Comparison of ENCODE assay signal across 17 cellular contexts in the genomic region with DNA sequence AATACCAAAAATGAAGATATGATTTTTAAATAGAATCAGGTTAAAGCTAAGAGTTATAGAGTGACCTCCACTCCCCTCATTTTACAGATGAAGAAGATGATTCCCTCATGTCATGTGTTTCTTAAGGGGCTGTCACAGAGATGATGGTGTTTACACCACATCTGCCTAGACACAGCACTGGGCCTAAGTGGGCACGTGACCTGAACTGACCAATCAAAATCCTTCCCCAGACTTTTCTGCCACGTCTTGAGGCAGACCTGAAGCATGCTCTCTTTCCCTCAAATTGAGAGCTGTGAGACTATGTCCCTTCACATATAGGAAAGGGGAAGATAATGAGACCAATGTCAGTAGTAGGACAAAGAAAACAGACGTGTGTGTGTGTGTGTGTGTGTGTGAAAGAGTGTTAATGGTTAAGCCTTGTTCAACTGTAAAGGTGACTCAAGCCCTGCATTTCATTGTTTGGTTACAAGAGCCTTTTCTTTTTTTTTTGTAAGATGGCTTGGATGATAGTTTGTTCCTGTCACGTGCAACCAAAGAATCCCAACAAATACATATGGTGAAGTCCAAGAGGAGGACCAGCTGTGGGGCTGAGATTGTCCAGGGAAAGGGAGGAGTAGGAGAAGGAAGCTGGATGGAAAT.
DNase-seq lines count a peak whose midpoint lies in the region; ATAC-seq, FAIRE-seq and TF ChIP-seq lines count a peak whose summit lies in the region.
"Had no signal": no experiment of that assay in that cellular context is flagged by ENCODE, and none has a peak within 500 bp of the region (broad histone marks: within the 10 kb centered on the region; RNA-seq: fewer than 3 reads in every experiment).

No MANE protein-coding gene starts in this region.

- H3K9me3 Mint-ChIP-seq in natural killer cell = peaks cover 0 to 2% of the 10 kb centered on the region in 2 donors
- H3K9me3 Mint-ChIP-seq in natural killer cell treated with Interleukin-12 subunit alpha and Interleukin-12 subunit beta and Interleukin-15 and Interleukin-18, amount 100 ng/mL, for 72 hours = peaks cover 2% of the 10 kb centered on the region

- H3K36me3 ChIP-seq in hepatocyte (replicated peaks; ENCODE audit: insufficient read depth, low read depth) = no peaks in the 10 kb centered on the region
- H3K36me3 ChIP-seq: MG63 had no signal

- H3K4me1 ChIP-seq in hepatocyte (ENCODE audit: insufficient read depth) = peaks cover 9% of the 10 kb centered on the region

- no peak overlapping the region for H3K4me3 ChIP-seq in hepatocyte
- H3K4me3 ChIP-seq: MG63 had no signal

- no peak overlapping the region for H2AFZ ChIP-seq in hepatocyte

- ATAC-seq in natural killer cell = no peak
- no peak for ATAC-seq in natural killer cell treated with Interleukin-12 subunit alpha and Interleukin-12 subunit beta and Interleukin-15 and Interleukin-18, amount 100 ng/mL, for 72 hours

- no peaks in the 10 kb centered on the region for H3K79me2 ChIP-seq in hepatocyte

- no peaks in the 10 kb centered on the region for H3K9me2 ChIP-seq in hepatocyte (replicated peaks; ENCODE audit: insufficient read depth)

- WGBS in hepatocyte (ENCODE audit: low lambda C conversion rate, missing lambda C conversion rate) = 61% methylated on average over 4 of the region's 4 CpGs

- H3K4me3 Mint-ChIP-seq in natural killer cell = no peak overlapping the region
- no peak overlapping the region for H3K4me3 Mint-ChIP-seq in natural killer cell treated with Interleukin-12 subunit alpha and Interleukin-12 subunit beta and Interleukin-15 and Interleukin-18, amount 100 ng/mL, for 72 hours

- H3K27ac ChIP-seq in hepatocyte = peak overlapping the region; percentile 63

- no peaks in the 10 kb centered on the region for H3K36me3 Mint-ChIP-seq in natural killer cell
- peaks cover 7% of the 10 kb centered on the region for H3K36me3 Mint-ChIP-seq in natural killer cell treated with Interleukin-12 subunit alpha and Interleukin-12 subunit beta and Interleukin-15 and Interleukin-18, amount 100 ng/mL, for 72 hours

- FAIRE-seq in frontal cortex (lab: Jason Lieb, UNC) = no peak
- FAIRE-seq: H1 had no signal

- H3K27me3 ChIP-seq in hepatocyte = no peaks in the 10 kb centered on the region
- H3K27me3 ChIP-seq: MG63 had no signal

- no peaks in the 10 kb centered on the region for H3K27me3 Mint-ChIP-seq in natural killer cell (ENCODE audit: low read depth in 2 of 2)
- no peaks in the 10 kb centered on the region for H3K27me3 Mint-ChIP-seq in natural killer cell treated with Interleukin-12 subunit alpha and Interleukin-12 subunit beta and Interleukin-15 and Interleukin-18, amount 100 ng/mL, for 72 hours

- peaks cover 39 to 59% of the 10 kb centered on the region in 2 donors for H3K4me1 Mint-ChIP-seq in natural killer cell
- peaks cover 33% of the 10 kb centered on the region in 2 donors for H3K4me1 Mint-ChIP-seq in natural killer cell treated with Interleukin-12 subunit alpha and Interleukin-12 subunit beta and Interleukin-15 and Interleukin-18, amount 100 ng/mL, for 72 hours (ENCODE audit: low read depth in 2 of 2)

- no peak for TF ChIP-seq CTCF in natural killer cell (IDR thresholded peaks at IDR 0.05)
- no peak for TF ChIP-seq CTCF in hepatocyte (IDR thresholded peaks at IDR 0.05; ENCODE audit: poor library complexity)

- no peaks in the 10 kb centered on the region for H3K9me3 ChIP-seq in hepatocyte (ENCODE audit: low read depth)
- H3K9me3 ChIP-seq: MG63 had no signal

- DNase-seq in natural killer cell (no peak), NCI-H69 (lab: John Stamatoyannopoulos, UW) (peak; percentile 42), hepatocyte (ENCODE audit: low spot score) (peak; percentile 34), renal cortical epithelial cell (ENCODE audit: low read depth) (peak; percentile 70), globus pallidus (ENCODE audit: low spot score) (no peak), frontal cortex (ENCODE audit: low spot score in 2 of 2) (no peak)
- DNase-seq in natural killer cell treated with Interleukin-12 subunit alpha and Interleukin-12 subunit beta and Interleukin-15 and Interleukin-18, amount 100 ng/mL, for 72 hours (ENCODE audit: low spot score) = no peak
- no peak for DNase-seq in activated CD4-positive, alpha-beta T cell treated with anti-CD3 and anti-CD28 coated beads, Interleukin-2, amount 50 U/mL, for 1 hour
- DNase-seq: AML-193, DMS153, KG1, MG63, NCI-H1105 treated with DMSO at 0.1 percent for 48 hours, NCI-H1930, NCI-H510A, SHP77 treated with DMSO at 0.1 percent for 48 hours had no signal

- intact Hi-C loops in natural killer cell (cut with micrococcal nuclease) = no loop called here

- no peak overlapping the region for H3K4me2 ChIP-seq in hepatocyte

- H3K27ac Mint-ChIP-seq in natural killer cell = peak overlapping the region; percentile 2 to 21
- peak overlapping the region in 1 of 2 donors; percentile 11 for H3K27ac Mint-ChIP-seq in natural killer cell treated with Interleukin-12 subunit alpha and Interleukin-12 subunit beta and Interleukin-15 and Interleukin-18, amount 100 ng/mL, for 72 hours

- H4K20me1 ChIP-seq in hepatocyte (ENCODE audit: insufficient read depth, poor library complexity, severe bottlenecking) = no peaks in the 10 kb centered on the region

Comparison
In these comparisons a context has a peak if more than half of its experiments do, and no peak if none do; other contexts are left out.
1. DNase-seq: peak in NCI-H69 (single experiment), hepatocyte (single experiment) and renal cortical epithelial cell (single experiment); none in natural killer cell (single experiment), natural killer cell treated with Interleukin-12 subunit alpha and Interleukin-12 subunit beta and Interleukin-15 and Interleukin-18, amount 100 ng/mL, for 72 hours (single experiment), activated CD4-positive, alpha-beta T cell treated with anti-CD3 and anti-CD28 coated beads, Interleukin-2, amount 50 U/mL, for 1 hour (single experiment), globus pallidus (single experiment) and frontal cortex (0 of 2).